In genomic region chr4:104866809-104867208, GRCh38 we compare ENCODE assay signal across 25 cellular contexts.
"Had no signal": no experiment of that assay in that cellular context is flagged by ENCODE, and none has a peak within 500 bp of the region (broad histone marks: within the 10 kb centered on the region; RNA-seq: fewer than 3 reads in every experiment).

No MANE protein-coding gene starts in this region.

- H3K4me3 Mint-ChIP-seq: activated CD4-positive, alpha-beta memory T cell treated with anti-CD3 and anti-CD28 coated beads, Interleukin-2, amount 10 ng/mL, durations not matched to agents 7 days and 5 days; activated CD4-positive, alpha-beta T cell treated with anti-CD3 and anti-CD28 coated beads for 36 hours; activated naive CD4-positive, alpha-beta T cell treated with anti-CD3 and anti-CD28 coated beads for 36 hours; activated naive CD8-positive, alpha-beta T cell; activated T-helper 17 cell treated with anti-CD3 and anti-CD28 coated beads, Interleukin-2, amount 50 U/mL, for 72 hours; T-cell had no signal

- FAIRE-seq: TTC549 had no signal

- H3K36me3 Mint-ChIP-seq: activated naive CD8-positive, alpha-beta T cell; T-cell had no signal

- DNase-seq: activated CD4-positive, alpha-beta memory T cell treated with anti-CD3 and anti-CD28 coated beads, Interleukin-2, amount 10 ng/mL, durations not matched to agents 7 days and 5 days; activated CD4-positive, alpha-beta T cell treated with anti-CD3 and anti-CD28 coated beads for 36 hours; activated CD4-positive, alpha-beta T cell treated with anti-CD3 and anti-CD28 coated beads, Interleukin-2, amount 50 U/mL, for 1 hour; activated gamma-delta T cell; activated naive CD4-positive, alpha-beta T cell treated with anti-CD3 and anti-CD28 coated beads for 36 hours; activated T-cell treated with anti-CD3 and anti-CD28 coated beads for 4 hours; activated T-cell treated with anti-CD3 and anti-CD28 coated beads, Interleukin-2, amount 50 U/mL, for 48 hours; caudate nucleus; NCI-H1048; NCI-H1930; NCI-H2171; NCI-H345; NCI-H510A; NCI-H526 treated with DMSO at 0.1 percent for 48 hours; NCI-H82; OCI-M1; RPMI8226; T-cell; T-helper 2 cell; T1000 had no signal

- ATAC-seq: activated CD4-positive, alpha-beta T cell treated with anti-CD3 and anti-CD28 coated beads for 36 hours; activated T-helper 17 cell treated with anti-CD3 and anti-CD28 coated beads, Interleukin-2, amount 50 U/mL, for 72 hours; Panc1; Right ventricle myocardium inferior; T-cell had no signal

- H3K4me1 Mint-ChIP-seq: activated CD4-positive, alpha-beta memory T cell treated with anti-CD3 and anti-CD28 coated beads, Interleukin-2, amount 10 ng/mL, durations not matched to agents 7 days and 5 days; activated CD4-positive, alpha-beta T cell treated with anti-CD3 and anti-CD28 coated beads for 36 hours; activated T-helper 17 cell treated with anti-CD3 and anti-CD28 coated beads, Interleukin-2, amount 50 U/mL, for 72 hours; T-cell had no signal

- H3K9me3 Mint-ChIP-seq: activated CD4-positive, alpha-beta memory T cell treated with anti-CD3 and anti-CD28 coated beads, Interleukin-2, amount 10 ng/mL, durations not matched to agents 7 days and 5 days; activated naive CD4-positive, alpha-beta T cell treated with anti-CD3 and anti-CD28 coated beads for 36 hours; activated T-helper 17 cell treated with anti-CD3 and anti-CD28 coated beads, Interleukin-2, amount 50 U/mL, for 72 hours; T-cell had no signal

- H3K27ac Mint-ChIP-seq: activated CD4-positive, alpha-beta memory T cell treated with anti-CD3 and anti-CD28 coated beads, Interleukin-2, amount 10 ng/mL, durations not matched to agents 7 days and 5 days; activated CD4-positive, alpha-beta T cell treated with anti-CD3 and anti-CD28 coated beads for 36 hours; activated naive CD4-positive, alpha-beta T cell treated with anti-CD3 and anti-CD28 coated beads for 36 hours; activated naive CD8-positive, alpha-beta T cell; activated T-helper 17 cell treated with anti-CD3 and anti-CD28 coated beads, Interleukin-2, amount 50 U/mL, for 72 hours; T-cell had no signal

- H3K27me3 Mint-ChIP-seq: activated T-helper 17 cell treated with anti-CD3 and anti-CD28 coated beads, Interleukin-2, amount 50 U/mL, for 72 hours had no signal
